In the genomic region with DNA sequence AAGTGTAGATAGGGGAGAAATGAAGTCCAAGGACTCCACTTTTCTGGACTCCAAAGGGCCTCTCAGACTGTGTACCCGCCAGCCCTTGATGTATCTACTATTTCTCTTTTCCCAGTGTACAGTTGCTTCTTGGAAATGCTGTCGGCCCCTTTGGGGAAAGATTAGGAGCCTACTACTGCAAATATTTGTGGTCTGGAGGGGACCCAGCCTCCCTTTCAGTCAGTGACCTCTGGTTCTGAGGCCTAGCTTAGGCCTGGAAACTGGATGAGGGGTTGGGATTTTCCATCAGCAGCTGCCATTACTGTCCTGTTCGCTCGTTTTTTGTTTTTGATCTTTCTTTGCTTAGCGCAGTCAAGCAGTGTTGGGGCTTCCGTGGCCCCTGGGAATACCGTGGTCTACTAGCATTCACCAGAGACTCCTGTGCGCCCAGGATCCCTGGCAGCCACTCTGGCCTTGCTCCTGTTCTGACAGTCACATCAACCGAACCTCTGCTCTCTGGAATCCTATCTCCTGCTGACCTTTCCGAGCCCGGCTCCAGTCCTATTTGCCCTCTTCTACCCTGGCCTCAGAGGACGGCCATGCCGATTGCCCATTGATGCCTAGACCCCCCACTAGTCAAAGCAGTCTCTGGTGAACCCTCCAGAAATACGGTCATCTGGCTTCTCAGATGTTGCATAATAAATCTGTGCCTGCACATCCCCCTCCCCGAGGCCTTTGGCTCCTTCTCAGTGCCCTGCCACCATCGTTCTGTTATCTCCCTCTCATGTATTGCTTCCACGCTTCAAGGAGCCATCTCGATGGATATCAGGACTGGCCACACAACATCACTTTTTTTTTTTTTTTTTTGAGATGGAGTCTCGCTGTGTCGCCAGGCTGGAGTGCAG, we compare ENCODE assay signal across 12 cellular contexts. TPM values are rescaled to one million over a fixed set of nuclear protein-coding genes. Genes with fewer than 3 reads are reported as not detected.
DNase-seq lines count a peak whose midpoint lies in the region; ATAC-seq and TF ChIP-seq lines count a peak whose summit lies in the region.
"Had no signal": no experiment of that assay in that cellular context is flagged by ENCODE, and none has a peak within 500 bp of the region (broad histone marks: within the 10 kb centered on the region; RNA-seq: fewer than 3 reads in every experiment).

No MANE protein-coding gene starts in this region.

- H3K4me3 ChIP-seq in lower lobe of right lung = no peak overlapping the region

- H3K36me3 Mint-ChIP-seq in activated naive CD8-positive, alpha-beta T cell = no peaks in the 10 kb centered on the region
- H3K36me3 Mint-ChIP-seq in activated naive CD8-positive, alpha-beta T cell treated with anti-CD3 and anti-CD28 coated beads, Interleukin-2, amount 50 U/mL, for 24 hours (ENCODE audit: low read depth) = peaks cover 20% of the 10 kb centered on the region
- peaks cover 3% of the 10 kb centered on the region for H3K36me3 Mint-ChIP-seq in activated naive CD8-positive, alpha-beta T cell treated with anti-CD3 and anti-CD28 coated beads, Interleukin-2, amount 10 ng/mL, durations not matched to agents 7 days and 5 days
- H3K36me3 Mint-ChIP-seq in naive B cell = no peaks in the 10 kb centered on the region

- POLR2A ChIA-PET in activated naive CD8-positive, alpha-beta T cell treated with anti-CD3 and anti-CD28 coated beads, Interleukin-2, amount 10 ng/mL, durations not matched to agents 7 days and 5 days (lab: Charles Lee) = no interaction called here

- no peak for ATAC-seq in activated naive CD8-positive, alpha-beta T cell treated with anti-CD3 and anti-CD28 coated beads, Interleukin-2, amount 50 U/mL, for 24 hours
- no peak for ATAC-seq in activated naive CD8-positive, alpha-beta T cell treated with anti-CD3 and anti-CD28 coated beads, Interleukin-2, amount 10 ng/mL, durations not matched to agents 7 days and 5 days (ENCODE audit: low read depth)
- ATAC-seq in naive B cell (ENCODE audit: low read depth in 2 of 2) (no peak), HG03108 (IDR thresholded peaks at IDR 0.05; ENCODE audit: unreplicated experiment) (no peak), GM18907 (IDR thresholded peaks at IDR 0.05; ENCODE audit: unreplicated experiment) (no peak), lower lobe of right lung (no peak)

- peak overlapping the region; percentile 22 for H3K27ac Mint-ChIP-seq in activated naive CD8-positive, alpha-beta T cell
- H3K27ac Mint-ChIP-seq in activated naive CD8-positive, alpha-beta T cell treated with anti-CD3 and anti-CD28 coated beads, Interleukin-2, amount 50 U/mL, for 24 hours = no peak overlapping the region
- no peak overlapping the region for H3K27ac Mint-ChIP-seq in activated naive CD8-positive, alpha-beta T cell treated with anti-CD3 and anti-CD28 coated beads, Interleukin-2, amount 10 ng/mL, durations not matched to agents 7 days and 5 days
- H3K27ac Mint-ChIP-seq in naive B cell = peak overlapping the region; percentile 15 to 96 (median 71)

- H3K36me3 ChIP-seq in lower lobe of right lung = peaks cover 15% of the 10 kb centered on the region

- intact Hi-C loops in lower lobe of right lung (cut with DNase I) = no loop called here

- H3K4me1 Mint-ChIP-seq in activated naive CD8-positive, alpha-beta T cell (ENCODE audit: low read depth) = peaks cover 10% of the 10 kb centered on the region
- H3K4me1 Mint-ChIP-seq in activated naive CD8-positive, alpha-beta T cell treated with anti-CD3 and anti-CD28 coated beads, Interleukin-2, amount 50 U/mL, for 24 hours = peaks cover 24% of the 10 kb centered on the region
- H3K4me1 Mint-ChIP-seq in activated naive CD8-positive, alpha-beta T cell treated with anti-CD3 and anti-CD28 coated beads, Interleukin-2, amount 10 ng/mL, durations not matched to agents 7 days and 5 days = peaks cover 9% of the 10 kb centered on the region
- peaks cover 11 to 17% (median 16%) of the 10 kb centered on the region in 3 donors for H3K4me1 Mint-ChIP-seq in naive B cell

- no peak for DNase-seq in activated naive CD8-positive, alpha-beta T cell treated with anti-CD3 and anti-CD28 coated beads, Interleukin-2, amount 50 U/mL, for 24 hours
- DNase-seq in activated naive CD8-positive, alpha-beta T cell treated with anti-CD3 and anti-CD28 coated beads, Interleukin-2, amount 10 ng/mL, durations not matched to agents 7 days and 5 days = no peak
- no peak for DNase-seq in naive B cell
- no peak for DNase-seq in islet precursor cell
- no peak for DNase-seq in lower lobe of right lung
- DNase-seq: NCI-H146; NCI-H82; stimulated activated CD8-positive, alpha-beta memory T cell treated with anti-CD3 and anti-CD28 coated beads, Interleukin-4, amount 100 ng/mL, for 48 hours had no signal

- no peaks in the 10 kb centered on the region for H3K27me3 ChIP-seq in lower lobe of right lung (ENCODE audit: low read depth)

- peaks cover 12% of the 10 kb centered on the region for H3K4me1 ChIP-seq in lower lobe of right lung

- H3K4me3 Mint-ChIP-seq in activated naive CD8-positive, alpha-beta T cell = peak overlapping the region; percentile 91
- H3K4me3 Mint-ChIP-seq in activated naive CD8-positive, alpha-beta T cell treated with anti-CD3 and anti-CD28 coated beads, Interleukin-2, amount 50 U/mL, for 24 hours = no peak overlapping the region
- peak overlapping the region; percentile 14 for H3K4me3 Mint-ChIP-seq in activated naive CD8-positive, alpha-beta T cell treated with anti-CD3 and anti-CD28 coated beads, Interleukin-2, amount 10 ng/mL, durations not matched to agents 7 days and 5 days
- peak overlapping the region in 7 of 8 donors; percentile 63 to 99 (median 95) for H3K4me3 Mint-ChIP-seq in naive B cell

- H3K9me3 Mint-ChIP-seq in activated naive CD8-positive, alpha-beta T cell (ENCODE audit: low read depth) = no peaks in the 10 kb centered on the region
- H3K9me3 Mint-ChIP-seq in activated naive CD8-positive, alpha-beta T cell treated with anti-CD3 and anti-CD28 coated beads, Interleukin-2, amount 50 U/mL, for 24 hours = no peaks in the 10 kb centered on the region
- no peaks in the 10 kb centered on the region for H3K9me3 Mint-ChIP-seq in activated naive CD8-positive, alpha-beta T cell treated with anti-CD3 and anti-CD28 coated beads, Interleukin-2, amount 10 ng/mL, durations not matched to agents 7 days and 5 days
- H3K9me3 Mint-ChIP-seq in naive B cell = no peaks in the 10 kb centered on the region

- no peak overlapping the region for H3K27ac ChIP-seq in lower lobe of right lung

- TF ChIP-seq CTCF in lower lobe of right lung (IDR thresholded peaks at IDR 0.05) = no peak

- H3K9me3 ChIP-seq in lower lobe of right lung = no peaks in the 10 kb centered on the region
- H3K9me3 ChIP-seq: SK-N-SH had no signal

- H3K27me3 Mint-ChIP-seq in activated naive CD8-positive, alpha-beta T cell = no peaks in the 10 kb centered on the region
- no peaks in the 10 kb centered on the region for H3K27me3 Mint-ChIP-seq in activated naive CD8-positive, alpha-beta T cell treated with anti-CD3 and anti-CD28 coated beads, Interleukin-2, amount 50 U/mL, for 24 hours
- H3K27me3 Mint-ChIP-seq in activated naive CD8-positive, alpha-beta T cell treated with anti-CD3 and anti-CD28 coated beads, Interleukin-2, amount 10 ng/mL, durations not matched to agents 7 days and 5 days = no peaks in the 10 kb centered on the region
- no peaks in the 10 kb centered on the region for H3K27me3 Mint-ChIP-seq in naive B cell

RNA-seq across cellular contexts. Expression of gene RRP7A, which starts 1.3 kb away (rescaled TPM):
- 10 to 100 TPM; 69.9 to 72.1 TPM for total RNA-seq in activated naive CD8-positive, alpha-beta T cell treated with anti-CD3 and anti-CD28 coated beads, Interleukin-2, amount 10 ng/mL, durations not matched to agents 7 days and 5 days
- polyA plus RNA-seq in naive B cell (ENCODE audit: low read depth in 6 of 6) = 10 to 100 TPM; 32.1 to 95.4 (median 71.6) TPM
- 34.4 TPM for total RNA-seq in lower lobe of right lung

RNA-seq across cellular contexts. Expression of gene SERHL2, which starts 32.9 kb away (rescaled TPM):
- total RNA-seq in activated naive CD8-positive, alpha-beta T cell treated with anti-CD3 and anti-CD28 coated beads, Interleukin-2, amount 10 ng/mL, durations not matched to agents 7 days and 5 days = 1 to 10 TPM; 1.0 to 2.2 TPM
- polyA plus RNA-seq in naive B cell (ENCODE audit: low read depth in 6 of 6) = 1 to 10 TPM in 5 of 6 donors, not detected in 1; 4.8 to 8.4 (median 5.6) TPM
- 1.6 TPM for total RNA-seq in lower lobe of right lung

Comparison
In these comparisons a context has a peak if more than half of its experiments do, and no peak if none do; other contexts are left out.
1. H3K27ac Mint-ChIP-seq: peak in activated naive CD8-positive, alpha-beta T cell (single experiment) and naive B cell (6 of 6); none in activated naive CD8-positive, alpha-beta T cell treated with anti-CD3 and anti-CD28 coated beads, Interleukin-2, amount 50 U/mL, for 24 hours (single experiment) and activated naive CD8-positive, alpha-beta T cell treated with anti-CD3 and anti-CD28 coated beads, Interleukin-2, amount 10 ng/mL, durations not matched to agents 7 days and 5 days (single experiment).